In the genomic region with DNA sequence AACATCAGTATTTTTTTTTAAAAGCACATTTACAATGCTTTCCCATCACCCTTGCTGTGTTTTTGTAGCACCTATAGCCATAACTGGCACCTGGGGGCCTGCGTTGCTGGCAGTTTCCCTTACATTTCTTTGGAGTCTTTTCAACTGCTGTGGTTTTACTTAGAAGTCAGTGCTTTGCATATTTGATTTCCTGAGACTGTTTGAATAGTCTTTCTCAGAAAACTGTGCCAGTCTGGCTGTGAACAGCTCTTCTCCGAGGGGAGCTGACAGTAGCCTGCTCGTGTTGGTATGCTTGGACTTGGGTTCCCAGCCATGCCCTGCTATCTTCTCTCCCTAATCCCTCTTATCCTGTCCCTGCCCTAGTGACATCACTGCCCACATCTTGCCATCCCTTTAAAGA, we compare ENCODE assay signal across 8 cellular contexts.
A peak's percentile ranks its signal among the peaks of the same experiment; 100 is the strongest.
DNase-seq lines count a peak whose midpoint lies in the region; ATAC-seq and TF ChIP-seq lines count a peak whose summit lies in the region.

No MANE protein-coding gene starts in this region.

- DNase-seq in AG08395 (ENCODE audit: low spot score) (peak; percentile 5), SK-N-SH (no peak), amniotic epithelial cell (ENCODE audit: low read depth) (peak; percentile 45), NCI-H2227 (lab: John Stamatoyannopoulos, UW; ENCODE audit: unreplicated experiment) (no peak), tibial nerve (ENCODE audit: low spot score in 2 of 2) (no peak), anterior cingulate cortex (lab: John Stamatoyannopoulos, UW) (no peak)
- DNase-seq in stimulated activated CD8-positive, alpha-beta memory T cell treated with anti-CD3 and anti-CD28 coated beads, Interleukin-7, amount 100 ng/mL, for 4 hours (ENCODE audit: low read depth in 2 of 2) = peak; percentile 47 to 53

- H3K79me2 ChIP-seq in SK-N-SH (ENCODE audit: insufficient read depth) = no peaks in the 10 kb centered on the region

- H3K27me3 ChIP-seq in SK-N-SH (ENCODE audit: insufficient read depth) (no peaks in the 10 kb centered on the region), tibial nerve (no peaks in the 10 kb centered on the region)

- 39% methylated on average over 3 of the region's 3 CpGs for WGBS in SK-N-SH (ENCODE audit: low lambda C conversion rate)
- WGBS in tibial nerve, 2 donors = 35 to 38% methylated on average over 3 of the region's 3 CpGs

- H3K9me3 ChIP-seq in SK-N-SH = no peaks in the 10 kb centered on the region
- no peaks in the 10 kb centered on the region for H3K9me3 ChIP-seq in tibial nerve

- H3K4me1 ChIP-seq in SK-N-SH (ENCODE audit: control insufficient read depth in 1 of 2, insufficient read depth in 2 of 2, low read depth in 1 of 2, low read length in 1 of 2) (no peaks in the 10 kb centered on the region; a peak in 1 of 4 replicates), tibial nerve (peaks cover 0 to 12% (median 1%) of the 10 kb centered on the region in 4 donors)

- H3K4me2 ChIP-seq in SK-N-SH = no peak overlapping the region

- H4K20me1 ChIP-seq in SK-N-SH (ENCODE audit: insufficient read depth) = no peaks in the 10 kb centered on the region

- CTCF ChIA-PET in SK-N-SH (lab: Yijun Ruan, JAX) = interaction anchor here (0.9 to 1.0 kb wide), 2 partner anchors 9 to 15 kb away, joined by 3 read pairs; no protein-coding TSS in a partner anchor

- no peak overlapping the region for H3K9ac ChIP-seq in SK-N-SH

- 0 out of 2 replicates have a peak overlapping the region, but pooled peaks have one; percentile 53 for H2AFZ ChIP-seq in SK-N-SH (ENCODE audit: low read depth)

- no peaks in the 10 kb centered on the region for H3F3A ChIP-seq in SK-N-SH (replicated peaks; ENCODE audit: insufficient read depth)

- no peak for TF ChIP-seq EP300 in SK-N-SH (IDR thresholded peaks at IDR 0.05; ENCODE audit: borderline replicate concordance in 1 of 2, low read depth in 1 of 2, low read length in 1 of 2)
- no peak for TF ChIP-seq EP300 in tibial nerve (IDR thresholded peaks at IDR 0.05)

- no peak for TF ChIP-seq POLR2A in tibial nerve (IDR thresholded peaks at IDR 0.05)

- ATAC-seq in GM21737 (IDR thresholded peaks at IDR 0.05; ENCODE audit: unreplicated experiment) = peak; percentile 67

- H3K4me3 ChIP-seq in SK-N-SH (ENCODE audit: low read depth in 2 of 2, low read length in 1 of 2) (no peak overlapping the region), tibial nerve (no peak overlapping the region)

- no peak for TF ChIP-seq CTCF in SK-N-SH (IDR thresholded peaks at IDR 0.05)
- no peak for TF ChIP-seq CTCF in tibial nerve (IDR thresholded peaks at IDR 0.05)

- H3K9me2 ChIP-seq in SK-N-SH = no peaks in the 10 kb centered on the region

- TF ChIP-seq RAD21 in SK-N-SH (IDR thresholded peaks at IDR 0.05; ENCODE audit: low read length) = no peak

- POLR2A ChIA-PET in SK-N-SH (lab: Yijun Ruan, JAX) = no interaction called here

- H3K36me3 ChIP-seq in SK-N-SH (replicated peaks in 1 of 2; ENCODE audit: control insufficient read depth in 1 of 2, insufficient read depth in 2 of 2, low read length in 1 of 2) = no peaks in the 10 kb centered on the region
- no peaks in the 10 kb centered on the region for H3K36me3 ChIP-seq in tibial nerve

- no peak overlapping the region for H3K27ac ChIP-seq in SK-N-SH (ENCODE audit: low read depth in 2 of 2, low read length in 1 of 2)
- no peak overlapping the region for H3K27ac ChIP-seq in tibial nerve

TF ChIP-seq in SK-N-SH, 30 proteins besides CTCF, POLR2A, EP300 and RAD21:
- TF ChIP-seq TAF1 (IDR thresholded peaks at IDR 0.05; ENCODE audit: borderline replicate concordance, low read depth, low read length) (no peak), NRF1 (IDR thresholded peaks at IDR 0.05; ENCODE audit: low read depth, low read length) (no peak), YY1 (IDR thresholded peaks at IDR 0.05; ENCODE audit: low read depth) (no peak), POLR2AphosphoS5 (IDR thresholded peaks at IDR 0.05; ENCODE audit: low read depth, low read length) (no peak), CHD2 (IDR thresholded peaks at IDR 0.05; ENCODE audit: low read length, partially characterized antibody) (no peak), TEAD4 (IDR thresholded peaks at IDR 0.05; ENCODE audit: borderline replicate concordance, insufficient read depth) (no peak)
- TF ChIP-seq, protein P1, sequence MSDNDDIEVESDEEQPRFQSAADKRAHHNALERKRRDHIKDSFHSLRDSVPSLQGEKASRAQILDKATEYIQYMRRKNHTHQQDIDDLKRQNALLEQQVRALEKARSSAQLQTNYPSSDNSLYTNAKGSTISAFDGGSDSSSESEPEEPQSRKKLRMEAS (IDR thresholded peaks at IDR 0.05; ENCODE audit: low read depth) = no peak
- TF ChIP-seq, protein P2, sequence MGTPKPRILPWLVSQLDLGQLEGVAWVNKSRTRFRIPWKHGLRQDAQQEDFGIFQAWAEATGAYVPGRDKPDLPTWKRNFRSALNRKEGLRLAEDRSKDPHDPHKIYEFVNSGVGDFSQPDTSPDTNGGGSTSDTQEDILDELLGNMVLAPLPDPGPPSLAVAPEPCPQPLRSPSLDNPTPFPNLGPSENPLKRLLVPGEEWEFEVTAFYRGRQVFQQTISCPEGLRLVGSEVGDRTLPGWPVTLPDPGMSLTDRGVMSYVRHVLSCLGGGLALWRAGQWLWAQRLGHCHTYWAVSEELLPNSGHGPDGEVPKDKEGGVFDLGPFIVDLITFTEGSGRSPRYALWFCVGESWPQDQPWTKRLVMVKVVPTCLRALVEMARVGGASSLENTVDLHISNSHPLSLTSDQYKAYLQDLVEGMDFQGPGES (IDR thresholded peaks at IDR 0.05; ENCODE audit: low read depth, low read length) = no peak
- TF ChIP-seq, protein P3, sequence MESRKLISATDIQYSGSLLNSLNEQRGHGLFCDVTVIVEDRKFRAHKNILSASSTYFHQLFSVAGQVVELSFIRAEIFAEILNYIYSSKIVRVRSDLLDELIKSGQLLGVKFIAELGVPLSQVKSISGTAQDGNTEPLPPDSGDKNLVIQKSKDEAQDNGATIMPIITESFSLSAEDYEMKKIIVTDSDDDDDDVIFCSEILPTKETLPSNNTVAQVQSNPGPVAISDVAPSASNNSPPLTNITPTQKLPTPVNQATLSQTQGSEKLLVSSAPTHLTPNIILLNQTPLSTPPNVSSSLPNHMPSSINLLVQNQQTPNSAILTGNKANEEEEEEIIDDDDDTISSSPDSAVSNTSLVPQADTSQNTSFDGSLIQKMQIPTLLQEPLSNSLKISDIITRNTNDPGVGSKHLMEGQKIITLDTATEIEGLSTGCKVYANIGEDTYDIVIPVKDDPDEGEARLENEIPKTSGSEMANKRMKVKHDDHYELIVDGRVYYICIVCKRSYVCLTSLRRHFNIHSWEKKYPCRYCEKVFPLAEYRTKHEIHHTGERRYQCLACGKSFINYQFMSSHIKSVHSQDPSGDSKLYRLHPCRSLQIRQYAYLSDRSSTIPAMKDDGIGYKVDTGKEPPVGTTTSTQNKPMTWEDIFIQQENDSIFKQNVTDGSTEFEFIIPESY (IDR thresholded peaks at IDR 0.05; ENCODE audit: borderline replicate concordance, low read depth) = no peak
TF ChIP-seq in SK-N-SH: peak in this region for 0.

Comparison
In these comparisons a context has a peak if more than half of its experiments do, and no peak if none do; other contexts are left out.
1. DNase-seq: peak in AG08395 (single experiment), amniotic epithelial cell (single experiment) and stimulated activated CD8-positive, alpha-beta memory T cell treated with anti-CD3 and anti-CD28 coated beads, Interleukin-7, amount 100 ng/mL, for 4 hours (2 of 2); none in SK-N-SH (single experiment), NCI-H2227 (single experiment), tibial nerve (0 of 2) and anterior cingulate cortex (0 of 58).